Comparison of ENCODE assay signal across 8 cellular contexts in genomic region chr10:87504307-87504666, GRCh38. TPM values are rescaled to one million over a fixed set of nuclear protein-coding genes. Genes with fewer than 3 reads are reported as not detected.
DNase-seq lines count a peak whose midpoint lies in the region; ATAC-seq, FAIRE-seq and TF ChIP-seq lines count a peak whose summit lies in the region.

No MANE protein-coding gene starts in this region.

- TF ChIP-seq CTCF in GM12878 (IDR thresholded peaks at IDR 0.05 in 2 of 3, conservative IDR thresholded peaks at IDR 0.05 in 1 of 3; ENCODE audit: control insufficient read depth in 2 of 3, extremely low read depth in 1 of 3, insufficient read depth in 1 of 3, low read depth in 3 of 3, low read length in 3 of 3) (no peak), lower leg skin (IDR thresholded peaks at IDR 0.05) (no peak), transverse colon (IDR thresholded peaks at IDR 0.05) (no peak), GM20000 (IDR thresholded peaks at IDR 0.05; ENCODE audit: extremely low read depth, missing control alignments) (no peak)

- H3K36me3 Mint-ChIP-seq in activated T-cell treated with anti-CD3 and anti-CD28 coated beads, Interleukin-2, amount 50 U/mL, for 24 hours (ENCODE audit: low read depth): peaks cover 24% of the 10 kb centered on the region

- ATAC-seq in GM12878 (no peak), GM21381 (IDR thresholded peaks at IDR 0.05; ENCODE audit: unreplicated experiment) (no peak)

- CTCF ChIA-PET in GM12878 (lab: Yijun Ruan, JAX): interaction anchor here (0.7 to 1.7 kb wide), 4 partner anchors 8 to 229 kb away, joined by 3 to 7 read pairs (median 4); no protein-coding TSS in a partner anchor

- TSS peak; percentile 87 for BruUV-seq in GM12878 (replicated peaks; lab: Mats Ljungman, UMichigan)

- H3K9me3 ChIP-seq in GM12878 (replicated peaks; ENCODE audit: control insufficient read depth, insufficient read depth, low read length) (no peaks in the 10 kb centered on the region), transverse colon (no peaks in the 10 kb centered on the region)

- H4K20me1 ChIP-seq in GM12878 (ENCODE audit: control insufficient read depth, insufficient read depth): no peaks in the 10 kb centered on the region

- SMC1A ChIA-PET in GM12878 (lab: Charles Lee; ENCODE audit: uncharacterized antibody, unreplicated experiment): interaction anchor here (0.9 to 1.6 kb wide), 4 partner anchors 13 to 40 kb away, joined by 3 to 4 read pairs (median 4); no protein-coding TSS in a partner anchor

- no peak for FAIRE-seq in GM12878 (lab: Jason Lieb, UNC)

- TF ChIP-seq POLR2A in GM12878 (IDR thresholded peaks at IDR 0.05; ENCODE audit: low read depth, low read length) (no peak), lower leg skin (IDR thresholded peaks at IDR 0.05) (no peak), transverse colon (IDR thresholded peaks at IDR 0.05) (no peak)

- H3K4me3 ChIP-seq in GM12878 (peak overlapping the region; percentile 88), lower leg skin (ENCODE audit: low read depth, poor library complexity, severe bottlenecking) (peak overlapping the region; percentile 72), transverse colon (peak overlapping the region; percentile 73 to 89 (median 83))

- H3K4me1 ChIP-seq in GM12878 (ENCODE audit: control insufficient read depth, insufficient read depth, low read length): no peaks in the 10 kb centered on the region
- peaks cover 5 to 34% (median 20%) of the 10 kb centered on the region in 4 donors for H3K4me1 ChIP-seq in transverse colon

- POLR2A ChIA-PET in GM12878 (lab: Charles Lee): interaction anchor here (1.2 kb wide), 1 partner anchor 270 kb away, joined by 4 read pairs; no protein-coding TSS in a partner anchor

- H3K4me1 Mint-ChIP-seq in activated T-cell treated with anti-CD3 and anti-CD28 coated beads, Interleukin-2, amount 50 U/mL, for 24 hours (ENCODE audit: low read depth): peaks cover 45% of the 10 kb centered on the region

- H3K27ac ChIP-seq in GM12878 (ENCODE audit: control insufficient read depth, insufficient read depth): peak overlapping the region; percentile 3; the same call in 1 of the 2 replicates
- H3K27ac ChIP-seq in transverse colon: peak overlapping the region; percentile 86 to 91 (median 88)

- RAD21 ChIA-PET in GM12878 (lab: Charles Lee; ENCODE audit: unreplicated experiment): interaction anchor here (1.0 to 1.5 kb wide), 2 partner anchors 13 to 411 kb away, joined by 3 to 4 read pairs; no protein-coding TSS in a partner anchor

- peak overlapping the region; percentile 94 for H3K27ac Mint-ChIP-seq in activated T-cell treated with anti-CD3 and anti-CD28 coated beads, Interleukin-2, amount 50 U/mL, for 24 hours

- H2AFZ ChIP-seq in GM12878 (ENCODE audit: control insufficient read depth, low read depth, low read length): peak overlapping the region; percentile 97

- peaks cover 10% of the 10 kb centered on the region for H3K79me2 ChIP-seq in GM12878 (ENCODE audit: control insufficient read depth, insufficient read depth, low read length)

- in situ Hi-C loops in GM12878 (cut with MboI): no loop called here
- in situ Hi-C loops in transverse colon (cut with MboI; ENCODE audit: low pct_ligation_motif_present in 1 of 4, low pct_unique_long_range_greater_than_20kb in 1 of 4, low sequenced_read_pairs in 3 of 4): no loop called here

- peak overlapping the region; percentile 70 for H3K9ac ChIP-seq in GM12878 (ENCODE audit: control insufficient read depth, insufficient read depth, low read length)

- peak overlapping the region; percentile 87 for H3K4me3 Mint-ChIP-seq in activated T-cell treated with anti-CD3 and anti-CD28 coated beads, Interleukin-2, amount 50 U/mL, for 24 hours

- H3K4me2 ChIP-seq in GM12878 (ENCODE audit: control insufficient read depth, insufficient read depth): peak overlapping the region; percentile 95

- no peaks in the 10 kb centered on the region for H3K9me3 Mint-ChIP-seq in activated T-cell treated with anti-CD3 and anti-CD28 coated beads, Interleukin-2, amount 50 U/mL, for 24 hours

- 21% methylated on average over 13 of the region's 13 CpGs for WGBS in GM12878 (ENCODE audit: insufficient coverage, insufficient replicate concordance, low lambda C conversion rate, missing lambda C conversion rate)
- WGBS in lower leg skin, 2 donors: 6 to 8% methylated on average over 10 to 13 of the region's 13 CpGs
- WGBS in transverse colon (ENCODE audit: low coverage in 1 of 2), 2 donors: 8 to 16% methylated on average over 7 to 13 of the region's 13 CpGs

- TF ChIP-seq EP300 in GM12878 (IDR thresholded peaks at IDR 0.05; ENCODE audit: borderline replicate concordance in 1 of 2, control insufficient read depth in 1 of 2, low read depth in 2 of 2, low read length in 2 of 2): no peak
- TF ChIP-seq EP300 in transverse colon (IDR thresholded peaks at IDR 0.05; ENCODE audit: low read depth): no peak

- no peak for DNase-seq in activated T-cell treated with anti-CD3 and anti-CD28 coated beads, Interleukin-2, amount 50 U/mL, for 24 hours
- no peak for DNase-seq in activated T-cell treated with anti-CD3 and anti-CD28 coated beads, Interleukin-2, amount 50 U/mL, for 48 hours
- DNase-seq in GM12878 (ENCODE audit: low read depth, low spot score) (no peak), lower leg skin (ENCODE audit: low spot score in 2 of 2) (no peak), transverse colon (no peak), UCSD-AML1 (lab: John Stamatoyannopoulos, UW; ENCODE audit: unreplicated experiment) (no peak), GM20000 (ENCODE audit: low spot score) (no peak)

- H3K27me3 Mint-ChIP-seq in activated T-cell treated with anti-CD3 and anti-CD28 coated beads, Interleukin-2, amount 50 U/mL, for 24 hours: no peaks in the 10 kb centered on the region

- H3K36me3 ChIP-seq in GM12878 (ENCODE audit: control insufficient read depth in 2 of 2, insufficient read depth in 2 of 2, low read length in 1 of 2) (no peaks in the 10 kb centered on the region), transverse colon (peaks cover 0 to 5% (median 0%) of the 10 kb centered on the region in 4 donors)

- no peaks in the 10 kb centered on the region for H3K27me3 ChIP-seq in GM12878 (replicated peaks in 1 of 2; ENCODE audit: control insufficient read depth in 2 of 2, insufficient read depth in 2 of 2, low read length in 1 of 2)
- H3K27me3 ChIP-seq in transverse colon: no peaks in the 10 kb centered on the region

- no peak for TF ChIP-seq RAD21 in GM12878 (IDR thresholded peaks at IDR 0.05; ENCODE audit: insufficient read depth, low read depth, low read length)

- intact Hi-C loops in GM12878 (cut with micrococcal nuclease; ENCODE audit: unreplicated experiment): no loop called here
- intact Hi-C loops in lower leg skin (cut with DNase I; ENCODE audit: low total_unique reads): no loop called here
- intact Hi-C loops in transverse colon (cut with DNase I; ENCODE audit: low total_unique reads): no loop called here

TF ChIP-seq in GM12878, 131 proteins besides CTCF, POLR2A, EP300 and RAD21:
- TF ChIP-seq EGR1 (IDR thresholded peaks at IDR 0.05; ENCODE audit: borderline replicate concordance in 1 of 2, low read depth in 2 of 2, low read length in 2 of 2) (peak in 1 of 2 experiments; percentile 94; a peak in 2 of 3 replicates), NFXL1 (IDR thresholded peaks at IDR 0.05; ENCODE audit: borderline replicate concordance) (no peak), ZNF207 (IDR thresholded peaks at IDR 0.05; ENCODE audit: borderline replicate concordance) (no peak), MLLT1 (IDR thresholded peaks at IDR 0.05) (peak; percentile 50; the same call in 1 of the 2 replicates), IKZF2 (IDR thresholded peaks at IDR 0.05) (peak in 1 of 2 experiments; percentile 51; a peak in 1 of 4 replicates), HSF1 (IDR thresholded peaks at IDR 0.05; ENCODE audit: low read depth, low read length) (no peak)

RNA-seq across cellular contexts. Expression of gene MINPP1, which starts 0.4 kb away (rescaled TPM):
- total RNA-seq in GM12878 (2013; cell fraction: nucleolus; rRNA removed): 22.4 and 23.5 TPM in 2 replicates
- 11.2 and 12.6 TPM in 2 replicates for total RNA-seq in GM12878 (2014; rRNA removed)
- total RNA-seq in GM12878 (2014; rRNA removed; fragmentation: Illumina TruSeq; extraction: Trizol): 7.8 and 8.7 TPM in 2 replicates
- total RNA-seq in GM12878 (2021): 12.7 and 14.5 TPM in 2 replicates
- polyA plus RNA-seq in GM12878 (2011; ENCODE audit: low read depth): 2.2 TPM
- polyA plus RNA-seq in GM12878 (2011; rRNA removed): 9.4 and 10.1 TPM in 2 replicates
- 3.5 and 5.4 TPM in 2 replicates for polyA plus RNA-seq in GM12878 (2011; cell fraction: cytosol; rRNA removed)
- 4.8 and 6.8 TPM in 2 replicates for polyA plus RNA-seq in GM12878 (2011; cell fraction: nucleus; rRNA removed)
- polyA plus RNA-seq in GM12878 (2012): 5.6 and 7.6 TPM in 2 replicates
- 11.4 and 12.7 TPM in 2 replicates for polyA plus RNA-seq in GM12878 (2014; fragmentation: Illumina TruSeq; extraction: Trizol)
- 1 to 10 TPM; 3.9 to 5.4 TPM for polyA plus RNA-seq in GM12878 (2014; fragmentation: Nextera tagmentation; extraction: Ambion mirVana)
- polyA plus RNA-seq in GM12878 (2014; rRNA removed): 7.5 and 8.2 TPM in 2 replicates
- 10 to 100 TPM; 25.2 to 29.2 TPM for polyA plus RNA-seq in GM12878 (2016; fragmentation: Nextera tagmentation; extraction: Ambion mirVana)
- polyA minus RNA-seq in GM12878 (2011; rRNA and poly(A)+ RNA removed): 3.9 and 5.4 TPM in 2 replicates
- polyA minus RNA-seq in GM12878 (2011; cell fraction: cytosol; rRNA and poly(A)+ RNA removed): 2.9 and 4.0 TPM in 2 replicates
- 7.5 and 13.5 TPM in 2 replicates for polyA minus RNA-seq in GM12878 (2011; cell fraction: nucleus; rRNA and poly(A)+ RNA removed)
- 10 to 100 TPM; 10.8 to 40.3 (median 23.7) TPM for total RNA-seq in lower leg skin
- 10 to 100 TPM; 11.1 to 28.4 (median 21.2) TPM for total RNA-seq in transverse colon
